ENCODE assay signal across 8 cellular contexts in genomic region chr1:230067871-230068814, GRCh38. TPM values are rescaled to one million over a fixed set of nuclear protein-coding genes. Genes with fewer than 3 reads are reported as not detected.
DNase-seq lines count a peak whose midpoint lies in the region; ATAC-seq and TF ChIP-seq lines count a peak whose summit lies in the region.

No MANE protein-coding gene starts in this region.

- no peaks in the 10 kb centered on the region for H3K9me2 ChIP-seq in Loucy (replicated peaks; ENCODE audit: low read depth, low read length)

- no peak overlapping the region for H2AFZ ChIP-seq in Loucy (ENCODE audit: low read length)

- H3K4me1 ChIP-seq in ES-I3 (ENCODE audit: insufficient read depth, low read length) (peaks cover 15% of the 10 kb centered on the region), Loucy (ENCODE audit: insufficient read depth, low read length, poor library complexity, severe bottlenecking) (peaks cover 47% of the 10 kb centered on the region), esophagus squamous epithelium (peaks cover 14 to 62% (median 38%) of the 10 kb centered on the region in 3 donors), mucosa of stomach (ENCODE audit: control insufficient read depth, insufficient read depth, low read length) (peaks cover 11% of the 10 kb centered on the region), thyroid gland (peaks cover 34 to 41% of the 10 kb centered on the region in 2 donors)

- DNase-seq in activated T-cell treated with anti-CD3 and anti-CD28 coated beads, Interleukin-2, amount 50 U/mL, for 1 hour, result peak; percentile 42
- DNase-seq in esophagus squamous epithelium (lab: John Stamatoyannopoulos, UW) (no peak), thyroid gland (peak; percentile 42 to 55)

- ATAC-seq in GM21367 (IDR thresholded peaks at IDR 0.05; ENCODE audit: unreplicated experiment) (no peak), HG02610 (IDR thresholded peaks at IDR 0.05; ENCODE audit: unreplicated experiment) (no peak)

- intact Hi-C loops in esophagus squamous epithelium (cut with DNase I), result no loop called here
- intact Hi-C loops in thyroid gland (cut with DNase I), result no loop called here

- peaks cover 61% of the 10 kb centered on the region for H3K79me2 ChIP-seq in Loucy (ENCODE audit: insufficient read depth, low read length)

- H3F3A ChIP-seq in Loucy (ENCODE audit: low read depth), result peaks cover 9% of the 10 kb centered on the region

- H3K4me3 ChIP-seq in Loucy (ENCODE audit: low read length, poor library complexity, severe bottlenecking) (peak overlapping the region; percentile 83), esophagus squamous epithelium (peak overlapping the region; percentile 76 to 97 (median 90)), mucosa of stomach (ENCODE audit: low read length) (peak overlapping the region; percentile 52), thyroid gland (replicated peaks in 1 of 3) (peak overlapping the region; percentile 72 to 81 (median 75))

- H3K27me3 ChIP-seq in Loucy (ENCODE audit: insufficient read depth, low read length, poor library complexity, severe bottlenecking) (no peaks in the 10 kb centered on the region), esophagus squamous epithelium (no peaks in the 10 kb centered on the region), mucosa of stomach (ENCODE audit: control insufficient read depth, insufficient read depth, low read length) (no peaks in the 10 kb centered on the region), thyroid gland (no peaks in the 10 kb centered on the region)

- H3K27ac ChIP-seq in esophagus squamous epithelium (peak overlapping the region; percentile 90 to 97 (median 96)), thyroid gland (peak overlapping the region; percentile 51 to 86 (median 57))

- peak overlapping the region; percentile 92 for H3K4me2 ChIP-seq in Loucy (ENCODE audit: low read depth, low read length, poor library complexity, severe bottlenecking)

- H3K9me3 ChIP-seq in ES-I3 (ENCODE audit: control insufficient read depth, insufficient read depth, low read length), result no peaks in the 10 kb centered on the region
- H3K9me3 ChIP-seq in Loucy (ENCODE audit: insufficient read depth, low read depth, low read length), result no peaks in the 10 kb centered on the region
- H3K9me3 ChIP-seq in esophagus squamous epithelium, result no peaks in the 10 kb centered on the region
- H3K9me3 ChIP-seq in mucosa of stomach (ENCODE audit: control insufficient read depth, low read length), result no peaks in the 10 kb centered on the region
- no peaks in the 10 kb centered on the region for H3K9me3 ChIP-seq in thyroid gland

- 3 to 8% methylated on average over 12 to 23 of the region's 65 CpGs for WGBS in esophagus squamous epithelium, 2 donors
- 2 to 4% methylated on average over 32 to 52 of the region's 65 CpGs for WGBS in thyroid gland, 2 donors

- TF ChIP-seq CTCF in Loucy (conservative IDR thresholded peaks at IDR 0.05; ENCODE audit: low read length) (no peak), esophagus squamous epithelium (IDR thresholded peaks at IDR 0.05) (no peak), thyroid gland (IDR thresholded peaks at IDR 0.05) (no peak)

- peak overlapping the region; percentile 88 for H3K9ac ChIP-seq in ES-I3 (ENCODE audit: low read depth, low read length)
- peak overlapping the region; percentile 93 for H3K9ac ChIP-seq in Loucy (ENCODE audit: low read depth, low read length, poor library complexity, severe bottlenecking)
- H3K9ac ChIP-seq in mucosa of stomach (ENCODE audit: low read length), result peak overlapping the region; percentile 75

- no peak for TF ChIP-seq POLR2A in esophagus squamous epithelium (IDR thresholded peaks at IDR 0.05)
- peak in 1 of 2 donors; percentile 27 for TF ChIP-seq POLR2A in thyroid gland (IDR thresholded peaks at IDR 0.05)

- peaks cover 56% of the 10 kb centered on the region for H4K20me1 ChIP-seq in Loucy (ENCODE audit: insufficient read depth, low read length, poor library complexity, severe bottlenecking)

- H3K36me3 ChIP-seq in ES-I3 (ENCODE audit: insufficient read depth, low read length) (no peaks in the 10 kb centered on the region), Loucy (ENCODE audit: insufficient read depth, low read length) (no peaks in the 10 kb centered on the region), esophagus squamous epithelium (no peaks in the 10 kb centered on the region), mucosa of stomach (ENCODE audit: control insufficient read depth, insufficient read depth, low read length) (no peaks in the 10 kb centered on the region), thyroid gland (no peaks in the 10 kb centered on the region)

RNA-seq across cellular contexts. Expression of gene GALNT2, which starts 1.1 kb away (rescaled TPM):
- 10 to 100 TPM; 25.8 to 36.2 (median 31.0) TPM for total RNA-seq in esophagus squamous epithelium
- total RNA-seq in thyroid gland, result 10 to 100 TPM; 26.2 to 48.9 (median 42.3) TPM
